In genomic region chr6:17305219-17306001, GRCh38 we compare ENCODE assay signal across 13 cellular contexts. TPM values are rescaled to one million over a fixed set of nuclear protein-coding genes. Genes with fewer than 3 reads are reported as not detected.
DNase-seq lines count a peak whose midpoint lies in the region; ATAC-seq and TF ChIP-seq lines count a peak whose summit lies in the region.
"Had no signal": no experiment of that assay in that cellular context is flagged by ENCODE, and none has a peak within 500 bp of the region (broad histone marks: within the 10 kb centered on the region; RNA-seq: fewer than 3 reads in every experiment).

No MANE protein-coding gene starts in this region.

- no peak overlapping the region for H3K56ac ChIP-seq in mesendoderm (ENCODE audit: low read length)

- H3K36me3 ChIP-seq in mesendoderm (ENCODE audit: control insufficient read depth, insufficient read depth, low read length): no peaks in the 10 kb centered on the region
- no peaks in the 10 kb centered on the region for H3K36me3 ChIP-seq in vagina

- no peak for ATAC-seq in GM19035 (IDR thresholded peaks at IDR 0.05; ENCODE audit: unreplicated experiment)

- no peak overlapping the region for H3K9ac ChIP-seq in mesendoderm (ENCODE audit: low read length)

- H3K27ac ChIP-seq in mesendoderm (ENCODE audit: low read depth, low read length) (no peak overlapping the region), vagina (no peak overlapping the region)
- H3K27ac ChIP-seq: coronary artery had no signal

- no peak overlapping the region for H2BK5ac ChIP-seq in mesendoderm (ENCODE audit: low read length)

- H3K79me2 ChIP-seq in mesendoderm (ENCODE audit: control insufficient read depth, insufficient read depth, low read length): no peaks in the 10 kb centered on the region

- H3K9me3 Mint-ChIP-seq in activated T-cell treated with anti-CD3 and anti-CD28 coated beads, Interleukin-2, amount 50 U/mL, for 24 hours: no peaks in the 10 kb centered on the region
- H3K9me3 Mint-ChIP-seq: activated naive CD4-positive, alpha-beta T cell treated with anti-CD3 and anti-CD28 coated beads, Interleukin-2, amount 50 U/mL, for 24 hours had no signal

- H3K27ac Mint-ChIP-seq in activated T-cell treated with anti-CD3 and anti-CD28 coated beads, Interleukin-2, amount 50 U/mL, for 24 hours: no peak overlapping the region
- H3K27ac Mint-ChIP-seq: activated naive CD4-positive, alpha-beta T cell treated with anti-CD3 and anti-CD28 coated beads, Interleukin-2, amount 50 U/mL, for 24 hours had no signal

- H3K79me1 ChIP-seq in mesendoderm (ENCODE audit: low read length): no peaks in the 10 kb centered on the region

- H4K8ac ChIP-seq in mesendoderm (ENCODE audit: low read depth, low read length): peak overlapping the region; percentile 28

- WGBS in mesendoderm (ENCODE audit: extremely low coverage, insufficient coverage, low lambda C conversion rate): no CpG with 5 or more reads among the region's 10 CpGs

- H3K36me3 Mint-ChIP-seq in activated T-cell treated with anti-CD3 and anti-CD28 coated beads, Interleukin-2, amount 50 U/mL, for 24 hours (ENCODE audit: low read depth): no peaks in the 10 kb centered on the region
- H3K36me3 Mint-ChIP-seq: activated naive CD4-positive, alpha-beta T cell treated with anti-CD3 and anti-CD28 coated beads, Interleukin-2, amount 50 U/mL, for 24 hours had no signal

- no peak overlapping the region for H3K4me3 Mint-ChIP-seq in activated T-cell treated with anti-CD3 and anti-CD28 coated beads, Interleukin-2, amount 50 U/mL, for 24 hours
- H3K4me3 Mint-ChIP-seq: activated naive CD4-positive, alpha-beta T cell treated with anti-CD3 and anti-CD28 coated beads, Interleukin-2, amount 50 U/mL, for 24 hours had no signal

- TF ChIP-seq POLR2A in vagina (IDR thresholded peaks at IDR 0.05): no peak

- intact Hi-C loops in vagina (cut with DNase I): no loop called here

- H3K4ac ChIP-seq in mesendoderm (ENCODE audit: low read depth, low read length): no peak overlapping the region

- no peaks in the 10 kb centered on the region for H3K27me3 ChIP-seq in mesendoderm (ENCODE audit: insufficient read depth, low read length, poor library complexity)
- H3K27me3 ChIP-seq in vagina: no peaks in the 10 kb centered on the region

- H2AK5ac ChIP-seq in mesendoderm (ENCODE audit: low read length): no peak overlapping the region

- peaks cover 9% of the 10 kb centered on the region for H3K27me3 Mint-ChIP-seq in activated T-cell treated with anti-CD3 and anti-CD28 coated beads, Interleukin-2, amount 50 U/mL, for 24 hours

- peak overlapping the region; percentile 74 for H2BK15ac ChIP-seq in mesendoderm (replicated peaks; ENCODE audit: low read depth)

- H3K4me2 ChIP-seq in mesendoderm (ENCODE audit: low read length): no peak overlapping the region

- DNase-seq in D341Med (ENCODE audit: low spot score): peak; percentile 53
- peak; percentile 19 for DNase-seq in Jurkat, Clone E6-1 (ENCODE audit: low read depth, low spot score)
- DNase-seq in astrocyte of the hippocampus (ENCODE audit: low read depth, low spot score): peak; percentile 66
- DNase-seq in mesendoderm: peak; percentile 65
- DNase-seq in vagina (ENCODE audit: extremely low spot score in 2 of 2): no peak
- DNase-seq in stimulated activated CD4-positive, alpha-beta T cell treated with anti-CD3 and anti-CD28 coated beads, Interleukin-15, amount 100 ng/mL, for 24 hours: no peak
- DNase-seq in activated T-cell treated with anti-CD3 and anti-CD28 coated beads, Interleukin-2, amount 50 U/mL, for 24 hours: no peak
- DNase-seq: activated CD4-positive, CD25-positive, alpha-beta regulatory T cell; AML-193; NCI-H2081 treated with DMSO at 0.1 percent for 48 hours had no signal

- no peak overlapping the region for H3K4me3 ChIP-seq in Jurkat, Clone E6-1 (ENCODE audit: low read length)
- H3K4me3 ChIP-seq in mesendoderm (ENCODE audit: low read length) (no peak overlapping the region), vagina (no peak overlapping the region)
- H3K4me3 ChIP-seq: coronary artery had no signal

- H3K4me1 ChIP-seq in mesendoderm (ENCODE audit: control insufficient read depth, low read depth, low read length): peaks cover 2% of the 10 kb centered on the region
- H3K4me1 ChIP-seq in vagina: no peaks in the 10 kb centered on the region

- TF ChIP-seq CTCF in vagina (IDR thresholded peaks at IDR 0.05): no peak

- no peaks in the 10 kb centered on the region for H3K4me1 Mint-ChIP-seq in activated T-cell treated with anti-CD3 and anti-CD28 coated beads, Interleukin-2, amount 50 U/mL, for 24 hours (ENCODE audit: low read depth)
- H3K4me1 Mint-ChIP-seq: activated naive CD4-positive, alpha-beta T cell treated with anti-CD3 and anti-CD28 coated beads, Interleukin-2, amount 50 U/mL, for 24 hours had no signal

- H3K9me3 ChIP-seq in vagina: no peaks in the 10 kb centered on the region

- no peak overlapping the region for H2BK120ac ChIP-seq in mesendoderm (ENCODE audit: low read depth, low read length)

- H3K18ac ChIP-seq in mesendoderm (ENCODE audit: low read length): no peak overlapping the region

- H3K23ac ChIP-seq in mesendoderm (ENCODE audit: low read length): no peak overlapping the region

- no peak overlapping the region for H4K5ac ChIP-seq in mesendoderm (ENCODE audit: low read length)

RNA-seq across cellular contexts. Expression of gene RBM24, which starts 24.2 kb away (rescaled TPM):
- polyA plus RNA-seq in Jurkat, Clone E6-1 (2012; ENCODE audit: insufficient read depth, insufficient read length): not detected
- 2.4 TPM for polyA plus RNA-seq in mesendoderm (2013, experiment 1 of 2)
- polyA plus RNA-seq in mesendoderm (2013, experiment 2 of 2): 2.0 TPM
- total RNA-seq in vagina: 2.7 TPM

Comparison
In these comparisons a context has a peak if more than half of its experiments do, and no peak if none do; other contexts are left out.
1. DNase-seq: peak in D341Med (single experiment), Jurkat, Clone E6-1 (single experiment), astrocyte of the hippocampus (single experiment) and mesendoderm (single experiment); none in vagina (0 of 2), stimulated activated CD4-positive, alpha-beta T cell treated with anti-CD3 and anti-CD28 coated beads, Interleukin-15, amount 100 ng/mL, for 24 hours (single experiment) and activated T-cell treated with anti-CD3 and anti-CD28 coated beads, Interleukin-2, amount 50 U/mL, for 24 hours (single experiment).